Comparison of ENCODE assay signal across 15 cellular contexts in genomic region chr7:40469481-40469880, GRCh38.
A peak's percentile ranks its signal among the peaks of the same experiment; 100 is the strongest.
DNase-seq lines count a peak whose midpoint lies in the region; ATAC-seq and TF ChIP-seq lines count a peak whose summit lies in the region.
"Had no signal": no experiment of that assay in that cellular context is flagged by ENCODE, and none has a peak within 500 bp of the region (broad histone marks: within the 10 kb centered on the region; RNA-seq: fewer than 3 reads in every experiment).

No MANE protein-coding gene starts in this region.

- H4K20me1 ChIP-seq in SK-N-SH (ENCODE audit: insufficient read depth): no peaks in the 10 kb centered on the region

- no peaks in the 10 kb centered on the region for H3K4me1 Mint-ChIP-seq in activated CD4-positive, alpha-beta T cell treated with anti-CD3 and anti-CD28 coated beads, Interleukin-2, amount 10 ng/mL, durations not matched to agents 24 days and 14 days
- H3K4me1 Mint-ChIP-seq: activated naive CD4-positive, alpha-beta T cell treated with anti-CD3 and anti-CD28 coated beads, Interleukin-2, amount 10 ng/mL, durations not matched to agents 7 days and 5 days; CD8-positive, alpha-beta memory T cell had no signal

- H3K27ac ChIP-seq in SK-N-SH (ENCODE audit: low read depth in 2 of 2, low read length in 1 of 2): peak overlapping the region; percentile 98 to 99
- no peak overlapping the region for H3K27ac ChIP-seq in left ventricle myocardium inferior (replicated peaks)
- H3K27ac ChIP-seq: spleen had no signal

- H3K4me2 ChIP-seq in SK-N-SH: peak overlapping the region; percentile 81

- WGBS in SK-N-SH (ENCODE audit: low lambda C conversion rate): 7% methylated on average over 3 of the region's 3 CpGs

- H3K4me1 ChIP-seq in SK-N-SH (ENCODE audit: control insufficient read depth in 1 of 2, insufficient read depth in 2 of 2, low read depth in 1 of 2, low read length in 1 of 2) (peaks cover 27 to 32% of the 10 kb centered on the region in 2 experiments), left ventricle myocardium inferior (no peaks in the 10 kb centered on the region)
- H3K4me1 ChIP-seq: spleen had no signal

- H3K27me3 ChIP-seq in SK-N-SH (ENCODE audit: insufficient read depth): no peaks in the 10 kb centered on the region
- H3K27me3 ChIP-seq in left ventricle myocardium inferior (ENCODE audit: low read depth): no peaks in the 10 kb centered on the region
- H3K27me3 ChIP-seq: spleen had no signal

- H3F3A ChIP-seq in SK-N-SH (replicated peaks; ENCODE audit: insufficient read depth): peaks cover 68% of the 10 kb centered on the region

- no peak for ATAC-seq in GM21723 (IDR thresholded peaks at IDR 0.05; ENCODE audit: unreplicated experiment)

- H3K27ac Mint-ChIP-seq in activated CD4-positive, alpha-beta T cell treated with anti-CD3 and anti-CD28 coated beads, Interleukin-2, amount 10 ng/mL, durations not matched to agents 24 days and 14 days: no peak overlapping the region
- H3K27ac Mint-ChIP-seq: activated naive CD4-positive, alpha-beta T cell treated with anti-CD3 and anti-CD28 coated beads, Interleukin-2, amount 10 ng/mL, durations not matched to agents 7 days and 5 days; T-helper 2 cell treated with Interferon-gamma antibody and Interleukin-4, amounts not matched to agents 5 μg/mL and 100 μg/mL, for 36 hours had no signal

- TF ChIP-seq CTCF in SK-N-SH (IDR thresholded peaks at IDR 0.05) (no peak), fibroblast of villous mesenchyme (IDR thresholded peaks at IDR 0.05; ENCODE audit: insufficient read depth, low read depth, low read length) (no peak), retinal pigment epithelial cell (conservative IDR thresholded peaks at IDR 0.05; ENCODE audit: low read depth, low read length) (no peak), left ventricle myocardium inferior (IDR thresholded peaks at IDR 0.05; ENCODE audit: borderline replicate concordance) (no peak)

- H3K4me3 ChIP-seq in SK-N-SH (ENCODE audit: low read depth in 2 of 2, low read length in 1 of 2): peak overlapping the region in 1 of 2 experiments; percentile 64; a peak in 2 of 4 replicates
- H3K4me3 ChIP-seq in fibroblast of villous mesenchyme (ENCODE audit: low read depth, low read length): no peak overlapping the region
- no peak overlapping the region for H3K4me3 ChIP-seq in retinal pigment epithelial cell (ENCODE audit: low read length)
- H3K4me3 ChIP-seq in left ventricle myocardium inferior: no peak overlapping the region
- H3K4me3 ChIP-seq: spleen had no signal

- H3K27me3 Mint-ChIP-seq in activated CD4-positive, alpha-beta T cell treated with anti-CD3 and anti-CD28 coated beads, Interleukin-2, amount 10 ng/mL, durations not matched to agents 24 days and 14 days: peaks cover 4% of the 10 kb centered on the region
- H3K27me3 Mint-ChIP-seq: activated naive CD4-positive, alpha-beta T cell treated with anti-CD3 and anti-CD28 coated beads, Interleukin-2, amount 10 ng/mL, durations not matched to agents 7 days and 5 days; CD8-positive, alpha-beta memory T cell had no signal

- H3K9ac ChIP-seq in SK-N-SH: peak overlapping the region; percentile 91

- TF ChIP-seq RAD21 in SK-N-SH (IDR thresholded peaks at IDR 0.05; ENCODE audit: low read length): no peak

- CTCF ChIA-PET in SK-N-SH (lab: Yijun Ruan, JAX): interaction anchor here (1.2 to 1.6 kb wide), 3 partner anchors 12 to 16 kb away, joined by 4 read pairs; no protein-coding TSS in a partner anchor

- DNase-seq in EL (peak; percentile 91), SK-N-SH (no peak), fibroblast of villous mesenchyme (ENCODE audit: low read depth) (peak; percentile 84), retinal pigment epithelial cell (ENCODE audit: low read depth) (peak; percentile 90), NCI-H748 treated with DMSO at 0.1 percent for 48 hours (lab: John Stamatoyannopoulos, UW) (no peak), left ventricle myocardium inferior (no peak)
- no peak for DNase-seq in activated CD4-positive, alpha-beta T cell treated with anti-CD3 and anti-CD28 coated beads, Interleukin-2, amount 10 ng/mL, durations not matched to agents 24 days and 14 days
- DNase-seq: activated CD8-positive, alpha-beta memory T cell treated with anti-CD3 and anti-CD28 coated beads for 24 hours; activated naive CD4-positive, alpha-beta T cell treated with anti-CD3 and anti-CD28 coated beads, Interleukin-2, amount 10 ng/mL, durations not matched to agents 7 days and 5 days; CD8-positive, alpha-beta memory T cell; effector CD4-positive, alpha-beta T cell; NCI-H2029 treated with DMSO at 0.1 percent for 48 hours; spleen had no signal

- no peaks in the 10 kb centered on the region for H3K9me3 ChIP-seq in SK-N-SH
- no peaks in the 10 kb centered on the region for H3K9me3 ChIP-seq in left ventricle myocardium inferior (replicated peaks)
- H3K9me3 ChIP-seq: spleen had no signal

- intact Hi-C loops in activated CD4-positive, alpha-beta T cell treated with anti-CD3 and anti-CD28 coated beads, Interleukin-2, amount 10 ng/mL, durations not matched to agents 24 days and 14 days (cut with micrococcal nuclease): no loop called here
- intact Hi-C loops in left ventricle myocardium inferior (cut with micrococcal nuclease): no loop called here

- no peaks in the 10 kb centered on the region for H3K9me2 ChIP-seq in SK-N-SH

- no peak overlapping the region for H2AFZ ChIP-seq in SK-N-SH (ENCODE audit: low read depth)

- no peaks in the 10 kb centered on the region for H3K36me3 Mint-ChIP-seq in activated CD4-positive, alpha-beta T cell treated with anti-CD3 and anti-CD28 coated beads, Interleukin-2, amount 10 ng/mL, durations not matched to agents 24 days and 14 days (ENCODE audit: low read depth)
- H3K36me3 Mint-ChIP-seq: activated naive CD4-positive, alpha-beta T cell treated with anti-CD3 and anti-CD28 coated beads, Interleukin-2, amount 10 ng/mL, durations not matched to agents 7 days and 5 days; CD8-positive, alpha-beta memory T cell had no signal

- peaks cover 71% of the 10 kb centered on the region for H3K79me2 ChIP-seq in SK-N-SH (ENCODE audit: insufficient read depth)

- H3K9me3 Mint-ChIP-seq in activated CD4-positive, alpha-beta T cell treated with anti-CD3 and anti-CD28 coated beads, Interleukin-2, amount 10 ng/mL, durations not matched to agents 24 days and 14 days: no peaks in the 10 kb centered on the region
- H3K9me3 Mint-ChIP-seq: activated naive CD4-positive, alpha-beta T cell treated with anti-CD3 and anti-CD28 coated beads, Interleukin-2, amount 10 ng/mL, durations not matched to agents 7 days and 5 days; T-helper 2 cell treated with Interferon-gamma antibody and Interleukin-4, amounts not matched to agents 5 μg/mL and 100 μg/mL, for 36 hours had no signal

- H3K36me3 ChIP-seq in SK-N-SH (replicated peaks in 1 of 2; ENCODE audit: control insufficient read depth in 1 of 2, insufficient read depth in 2 of 2, low read length in 1 of 2) (peaks cover 6 to 24% of the 10 kb centered on the region in 2 experiments), left ventricle myocardium inferior (no peaks in the 10 kb centered on the region)
- H3K36me3 ChIP-seq: spleen had no signal

- no peak overlapping the region for H3K4me3 Mint-ChIP-seq in activated CD4-positive, alpha-beta T cell treated with anti-CD3 and anti-CD28 coated beads, Interleukin-2, amount 10 ng/mL, durations not matched to agents 24 days and 14 days
- H3K4me3 Mint-ChIP-seq: activated naive CD4-positive, alpha-beta T cell treated with anti-CD3 and anti-CD28 coated beads, Interleukin-2, amount 10 ng/mL, durations not matched to agents 7 days and 5 days; CD8-positive, alpha-beta memory T cell; T-helper 2 cell treated with Interferon-gamma antibody and Interleukin-4, amounts not matched to agents 5 μg/mL and 100 μg/mL, for 36 hours had no signal

- peak; percentile 65 to 97 for TF ChIP-seq EP300 in SK-N-SH (IDR thresholded peaks at IDR 0.05; ENCODE audit: borderline replicate concordance in 1 of 2, low read depth in 1 of 2, low read length in 1 of 2)

- POLR2A ChIA-PET in SK-N-SH (lab: Yijun Ruan, JAX): no interaction called here

TF ChIP-seq in SK-N-SH, 30 proteins besides CTCF, POLR2A, EP300 and RAD21 (continues in another document):
- TF ChIP-seq CHD2 (IDR thresholded peaks at IDR 0.05; ENCODE audit: low read length, partially characterized antibody) (peak; percentile 16), REST (IDR thresholded peaks at IDR 0.05; ENCODE audit: low read depth, low read length) (peak; percentile 61; the same call in 1 of the 2 replicates), JUND (IDR thresholded peaks at IDR 0.05) (peak; percentile 95), PBX3 (IDR thresholded peaks at IDR 0.05) (peak; percentile 87)

Comparison
In these comparisons a context has a peak if more than half of its experiments do, and no peak if none do; other contexts are left out.
1. DNase-seq: peak in EL (single experiment), fibroblast of villous mesenchyme (single experiment) and retinal pigment epithelial cell (single experiment); none in SK-N-SH (single experiment), NCI-H748 treated with DMSO at 0.1 percent for 48 hours (single experiment), activated CD4-positive, alpha-beta T cell treated with anti-CD3 and anti-CD28 coated beads, Interleukin-2, amount 10 ng/mL, durations not matched to agents 24 days and 14 days (single experiment) and left ventricle myocardium inferior (single experiment).